In the genomic region with DNA sequence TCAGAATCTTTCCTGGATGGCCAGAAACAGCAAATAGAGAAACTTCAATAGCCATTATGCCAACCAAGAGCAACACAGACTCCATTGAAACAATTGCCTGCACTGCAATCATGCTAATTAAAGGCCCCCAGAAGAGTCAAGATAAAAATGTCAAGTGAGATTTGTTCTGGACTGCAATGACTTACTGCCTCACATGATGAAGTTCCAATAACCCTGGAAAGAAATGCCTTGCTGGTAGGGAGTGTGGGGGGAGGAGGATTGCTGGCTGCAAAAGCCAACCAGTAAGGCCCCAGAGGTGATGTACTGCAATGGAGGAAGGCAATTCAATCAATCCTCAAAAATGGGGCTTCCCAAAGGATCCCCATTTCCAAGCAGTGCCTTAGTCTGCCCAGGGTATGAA, we compare ENCODE assay signal across 25 cellular contexts.
"Had no signal": no experiment of that assay in that cellular context is flagged by ENCODE, and none has a peak within 500 bp of the region (broad histone marks: within the 10 kb centered on the region; RNA-seq: fewer than 3 reads in every experiment).

No MANE protein-coding gene starts in this region.

- H3K27ac Mint-ChIP-seq: dendritic cell treated with granulocyte-macrophage colony-stimulating factor and Interleukin-4, amounts not matched to agents 40 ng/mL and 50 ng/mL, for 4 days; effector memory CD8-positive, alpha-beta T cell; endodermal cell had no signal

- H3K36me3 ChIP-seq: colonic mucosa, esophagus muscularis mucosa, esophagus squamous epithelium, gastrocnemius medialis, gastroesophageal sphincter, heart left ventricle, heart right ventricle had no signal

- H3K4me3 Mint-ChIP-seq: dendritic cell treated with granulocyte-macrophage colony-stimulating factor and Interleukin-4, amounts not matched to agents 40 ng/mL and 50 ng/mL, for 4 days; effector memory CD8-positive, alpha-beta T cell; endodermal cell had no signal

- ATAC-seq: effector memory CD8-positive, alpha-beta T cell; esophagus mucosa; foreskin keratinocyte; gastrocnemius medialis; gastroesophageal sphincter had no signal

- H3K27ac ChIP-seq: colonic mucosa, coronary artery, dorsolateral prefrontal cortex, epithelial cell of prostate, esophagus muscularis mucosa, esophagus squamous epithelium, foreskin keratinocyte, gastrocnemius medialis, gastroesophageal sphincter, heart left ventricle, heart right ventricle had no signal

- H3K9me3 ChIP-seq: colonic mucosa, esophagus squamous epithelium had no signal

- H3K27me3 ChIP-seq: colonic mucosa, dorsolateral prefrontal cortex, esophagus muscularis mucosa, esophagus squamous epithelium, foreskin keratinocyte, gastrocnemius medialis, gastroesophageal sphincter, heart left ventricle, heart right ventricle had no signal

- DNase-seq: colonic mucosa; cortex of kidney; dermis blood vessel endothelial cell; dorsolateral prefrontal cortex; effector CD4-positive, alpha-beta T cell; effector CD8-positive, alpha-beta T cell; effector memory CD4-positive, alpha-beta T cell; effector memory CD8-positive, alpha-beta T cell; endodermal cell; erythroblast; esophagus squamous epithelium; foreskin fibroblast; foreskin keratinocyte; foreskin melanocyte; gastrocnemius medialis; glutamatergic neuron; head of caudate nucleus; heart left ventricle; heart right ventricle had no signal

- H3K9me3 Mint-ChIP-seq: dendritic cell treated with granulocyte-macrophage colony-stimulating factor and Interleukin-4, amounts not matched to agents 40 ng/mL and 50 ng/mL, for 4 days; effector memory CD8-positive, alpha-beta T cell; endodermal cell had no signal

- H3K4me1 Mint-ChIP-seq: endodermal cell had no signal

- H3K4me1 ChIP-seq: colonic mucosa, esophagus muscularis mucosa, esophagus squamous epithelium, foreskin keratinocyte, gastrocnemius medialis, gastroesophageal sphincter, heart left ventricle, heart right ventricle had no signal

- H3K4me3 ChIP-seq: colonic mucosa, coronary artery, dorsolateral prefrontal cortex, esophagus muscularis mucosa, esophagus squamous epithelium, gastrocnemius medialis, gastroesophageal sphincter, heart left ventricle, heart right ventricle had no signal
